ENCODE assay signal across 7 cellular contexts in genomic region chr9:79535534-79535933, GRCh38.
"Had no signal": no experiment of that assay in that cellular context is flagged by ENCODE, and none has a peak within 500 bp of the region (broad histone marks: within the 10 kb centered on the region; RNA-seq: fewer than 3 reads in every experiment).

No MANE protein-coding gene starts in this region.

- H3K4me1 ChIP-seq: HAP-1 had no signal

- DNase-seq: H7, KBM-7 had no signal

- H3K9me3 ChIP-seq: HAP-1 had no signal

- H3K4me3 Mint-ChIP-seq: GM23338, IgD-negative memory B cell had no signal

- FAIRE-seq: H1, HepG2 had no signal

- H3K36me3 ChIP-seq: HAP-1 had no signal

- H3K4me1 Mint-ChIP-seq: GM23338, IgD-negative memory B cell had no signal

- H3K4me3 ChIP-seq: GM23338, HAP-1 had no signal

- H3K27ac Mint-ChIP-seq: GM23338, IgD-negative memory B cell had no signal
